ENCODE assay signal across 16 cellular contexts in the genomic region with DNA sequence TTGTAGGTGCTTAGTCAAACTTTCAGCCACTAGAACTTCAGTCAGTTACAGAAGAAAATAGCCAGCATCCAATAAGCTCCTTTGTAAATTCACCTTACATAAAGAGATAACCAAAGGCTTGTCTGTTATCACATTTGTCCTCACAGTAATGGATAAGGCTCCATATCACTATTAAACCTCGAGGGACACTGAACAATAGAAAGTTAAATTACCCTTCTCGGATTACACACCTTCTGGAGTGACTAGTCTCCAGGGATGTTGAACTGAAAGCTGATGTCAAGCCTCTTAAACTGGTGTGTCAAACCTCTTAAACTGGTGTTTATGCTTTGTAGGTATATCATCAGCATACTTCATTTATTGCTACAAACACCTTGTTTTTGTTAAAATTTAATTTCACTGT.
DNase-seq lines count a peak whose midpoint lies in the region; TF ChIP-seq lines count a peak whose summit lies in the region.
"Had no signal": no experiment of that assay in that cellular context is flagged by ENCODE, and none has a peak within 500 bp of the region (broad histone marks: within the 10 kb centered on the region; RNA-seq: fewer than 3 reads in every experiment).

No MANE protein-coding gene starts in this region.

- H3K4me3 Mint-ChIP-seq in MCF 10A (ENCODE audit: unreplicated experiment): no peak overlapping the region
- no peak overlapping the region for H3K4me3 Mint-ChIP-seq in mesothelial cell of epicardium
- H3K4me3 Mint-ChIP-seq: activated CD4-positive, alpha-beta memory T cell treated with anti-CD3 and anti-CD28 coated beads for 36 hours; activated naive CD8-positive, alpha-beta T cell treated with anti-CD3 and anti-CD28 coated beads, Interleukin-2, amount 50 U/mL, for 24 hours; activated T-cell treated with anti-CD3 and anti-CD28 coated beads, Interleukin-2, amount 50 U/mL, for 72 hours; H9; stimulated activated effector memory CD8-positive, alpha-beta T cell treated with anti-CD3 and anti-CD28 coated beads, Interleukin-12 subunit alpha, Interleukin-12 subunit beta, amount 100 ng/mL, for 72 hours had no signal

- H3K4me2 ChIP-seq in mammary epithelial cell (ENCODE audit: insufficient read depth, low read depth, low read length): no peak overlapping the region

- in situ Hi-C loops in mammary epithelial cell (cut with MboI; ENCODE audit: low sequenced_read_pairs in 2 of 2): no loop called here

- H3K27me3 ChIP-seq in mammary epithelial cell (ENCODE audit: insufficient read depth, low read length) (no peaks in the 10 kb centered on the region), right atrium auricular region (no peaks in the 10 kb centered on the region)
- H3K27me3 ChIP-seq: transverse colon had no signal

- H3K4me1 ChIP-seq in mammary epithelial cell (ENCODE audit: insufficient read depth, low read length) (no peaks in the 10 kb centered on the region), right atrium auricular region (no peaks in the 10 kb centered on the region)
- H3K4me1 ChIP-seq: transverse colon had no signal

- CTCF ChIA-PET in MCF 10A (lab: Yijun Ruan, JAX) (no interaction called here), mammary epithelial cell (lab: Charles Lee; ENCODE audit: low non-redundant PET) (no interaction called here)

- POLR2A ChIA-PET in MCF 10A (lab: Yijun Ruan, JAX): no interaction called here

- H3K36me3 ChIP-seq in mammary epithelial cell (ENCODE audit: insufficient read depth, low read length) (no peaks in the 10 kb centered on the region), right atrium auricular region (no peaks in the 10 kb centered on the region)
- H3K36me3 ChIP-seq: transverse colon had no signal

- no peak overlapping the region for H3K27ac Mint-ChIP-seq in MCF 10A (ENCODE audit: low read depth, unreplicated experiment)
- H3K27ac Mint-ChIP-seq in mesothelial cell of epicardium: no peak overlapping the region
- H3K27ac Mint-ChIP-seq: activated CD4-positive, alpha-beta memory T cell treated with anti-CD3 and anti-CD28 coated beads for 36 hours; activated naive CD8-positive, alpha-beta T cell treated with anti-CD3 and anti-CD28 coated beads, Interleukin-2, amount 50 U/mL, for 24 hours; activated T-cell treated with anti-CD3 and anti-CD28 coated beads, Interleukin-2, amount 50 U/mL, for 72 hours; H9; stimulated activated effector memory CD8-positive, alpha-beta T cell treated with anti-CD3 and anti-CD28 coated beads, Interleukin-12 subunit alpha, Interleukin-12 subunit beta, amount 100 ng/mL, for 72 hours had no signal

- 30% methylated on average over 2 of the region's 2 CpGs for WGBS in mammary epithelial cell (ENCODE audit: low coverage, missing lambda C conversion rate)

- H3K9ac ChIP-seq in mammary epithelial cell (ENCODE audit: insufficient read depth, low read length): no peak overlapping the region

- H3K79me2 ChIP-seq in mammary epithelial cell (ENCODE audit: insufficient read depth, low read length): no peaks in the 10 kb centered on the region

- H3K4me1 Mint-ChIP-seq in MCF 10A (ENCODE audit: insufficient read depth, unreplicated experiment) (peaks cover 7% of the 10 kb centered on the region), mesothelial cell of epicardium (peaks cover 2% of the 10 kb centered on the region)
- H3K4me1 Mint-ChIP-seq: activated naive CD8-positive, alpha-beta T cell treated with anti-CD3 and anti-CD28 coated beads, Interleukin-2, amount 50 U/mL, for 24 hours; stimulated activated effector memory CD8-positive, alpha-beta T cell treated with anti-CD3 and anti-CD28 coated beads, Interleukin-12 subunit alpha, Interleukin-12 subunit beta, amount 100 ng/mL, for 72 hours had no signal

- no peaks in the 10 kb centered on the region for H4K20me1 ChIP-seq in mammary epithelial cell (ENCODE audit: insufficient read depth, low read length)

- H3K9me3 ChIP-seq in mammary epithelial cell (replicated peaks; ENCODE audit: insufficient read depth, low read length): no peaks in the 10 kb centered on the region
- no peaks in the 10 kb centered on the region for H3K9me3 ChIP-seq in right atrium auricular region
- H3K9me3 ChIP-seq: transverse colon had no signal

- no peaks in the 10 kb centered on the region for H3K36me3 Mint-ChIP-seq in MCF 10A (ENCODE audit: insufficient read depth, unreplicated experiment)
- no peaks in the 10 kb centered on the region for H3K36me3 Mint-ChIP-seq in mesothelial cell of epicardium
- H3K36me3 Mint-ChIP-seq: activated CD4-positive, alpha-beta memory T cell treated with anti-CD3 and anti-CD28 coated beads for 36 hours; stimulated activated effector memory CD8-positive, alpha-beta T cell treated with anti-CD3 and anti-CD28 coated beads, Interleukin-12 subunit alpha, Interleukin-12 subunit beta, amount 100 ng/mL, for 72 hours had no signal

- BruUV-seq in MCF 10A (replicated peaks; lab: Mats Ljungman, UMichigan) (no TSS peak), mammary epithelial cell (replicated peaks; lab: Mats Ljungman, UMichigan) (no TSS peak)

- peak; percentile 5 for DNase-seq in MCF 10A (ENCODE audit: unreplicated experiment)
- DNase-seq in mammary epithelial cell: no peak
- DNase-seq in NCI-H2107 treated with DMSO at 0.1 percent for 48 hours (lab: John Stamatoyannopoulos, UW; ENCODE audit: unreplicated experiment): peak; percentile 95
- DNase-seq in NCI-H82 treated with DMSO at 0.1 percent for 48 hours (lab: John Stamatoyannopoulos, UW; ENCODE audit: unreplicated experiment): peak; percentile 93
- DNase-seq in right atrium auricular region (ENCODE audit: low spot score): no peak
- DNase-seq in mesothelial cell of epicardium (ENCODE audit: low spot score in 2 of 2, unreplicated experiment in 2 of 2): no peak
- DNase-seq in caudate nucleus (lab: John Stamatoyannopoulos, UW): no peak
- DNase-seq in SIG-M5 treated with dmso at 0.1 percent for 504 hours (lab: John Stamatoyannopoulos, UW; ENCODE audit: unreplicated experiment): no peak
- DNase-seq: activated CD4-positive, alpha-beta memory T cell treated with anti-CD3 and anti-CD28 coated beads for 36 hours; activated naive CD8-positive, alpha-beta T cell treated with anti-CD3 and anti-CD28 coated beads, Interleukin-2, amount 50 U/mL, for 24 hours; activated T-cell treated with anti-CD3 and anti-CD28 coated beads, Interleukin-2, amount 50 U/mL, for 72 hours; H9; IMR-90; transverse colon had no signal

- no peak overlapping the region for H2AFZ ChIP-seq in mammary epithelial cell (ENCODE audit: low read depth, low read length)

- H3K27ac ChIP-seq in mammary epithelial cell (ENCODE audit: insufficient read depth, low read depth, low read length) (no peak overlapping the region), right atrium auricular region (no peak overlapping the region), caudate nucleus (ENCODE audit: low read depth, low read length) (no peak overlapping the region)
- H3K27ac ChIP-seq: 22Rv1, transverse colon had no signal

- dilution Hi-C loops in mammary epithelial cell (cut with HindIII; ENCODE audit: low sequenced_read_pairs): no loop called here

- H3K27me3 Mint-ChIP-seq in MCF 10A (ENCODE audit: insufficient read depth, unreplicated experiment) (no peaks in the 10 kb centered on the region), mesothelial cell of epicardium (ENCODE audit: low read depth) (no peaks in the 10 kb centered on the region)
- H3K27me3 Mint-ChIP-seq: activated CD4-positive, alpha-beta memory T cell treated with anti-CD3 and anti-CD28 coated beads for 36 hours; activated naive CD8-positive, alpha-beta T cell treated with anti-CD3 and anti-CD28 coated beads, Interleukin-2, amount 50 U/mL, for 24 hours had no signal

- H3K4me3 ChIP-seq in mammary epithelial cell (replicated peaks in 1 of 3; ENCODE audit: insufficient read depth in 1 of 3, low read depth in 2 of 3, low read length in 3 of 3): no peak overlapping the region
- H3K4me3 ChIP-seq in right atrium auricular region: no peak overlapping the region
- H3K4me3 ChIP-seq: transverse colon had no signal

- TF ChIP-seq CTCF in MCF 10A (IDR thresholded peaks at IDR 0.05; ENCODE audit: unreplicated experiment) (no peak), mammary epithelial cell (conservative IDR thresholded peaks at IDR 0.05 in 1 of 2, IDR thresholded peaks at IDR 0.05 in 1 of 2; ENCODE audit: extremely low read depth in 1 of 2, insufficient read depth in 1 of 2, low read depth in 1 of 2, low read length in 2 of 2) (no peak), right atrium auricular region (IDR thresholded peaks at IDR 0.05) (no peak), mesothelial cell of epicardium (IDR thresholded peaks at IDR 0.05; ENCODE audit: unreplicated experiment) (no peak)

- intact Hi-C loops in MCF 10A (cut with micrococcal nuclease): no loop called here
- intact Hi-C loops in mammary epithelial cell (cut with micrococcal nuclease): no loop called here

- H3K9me3 Mint-ChIP-seq in MCF 10A (ENCODE audit: unreplicated experiment) (no peaks in the 10 kb centered on the region), mesothelial cell of epicardium (peaks cover 4% of the 10 kb centered on the region)
- H3K9me3 Mint-ChIP-seq: H9 had no signal

Comparison
In these comparisons a context has a peak if more than half of its experiments do, and no peak if none do; other contexts are left out.
1. DNase-seq: peak in MCF 10A (single experiment), NCI-H2107 treated with DMSO at 0.1 percent for 48 hours (single experiment) and NCI-H82 treated with DMSO at 0.1 percent for 48 hours (single experiment); none in mammary epithelial cell (single experiment), right atrium auricular region (single experiment), mesothelial cell of epicardium (0 of 2), caudate nucleus (0 of 61) and SIG-M5 treated with dmso at 0.1 percent for 504 hours (single experiment).